Comparison of ENCODE assay signal across 14 cellular contexts in the genomic region with DNA sequence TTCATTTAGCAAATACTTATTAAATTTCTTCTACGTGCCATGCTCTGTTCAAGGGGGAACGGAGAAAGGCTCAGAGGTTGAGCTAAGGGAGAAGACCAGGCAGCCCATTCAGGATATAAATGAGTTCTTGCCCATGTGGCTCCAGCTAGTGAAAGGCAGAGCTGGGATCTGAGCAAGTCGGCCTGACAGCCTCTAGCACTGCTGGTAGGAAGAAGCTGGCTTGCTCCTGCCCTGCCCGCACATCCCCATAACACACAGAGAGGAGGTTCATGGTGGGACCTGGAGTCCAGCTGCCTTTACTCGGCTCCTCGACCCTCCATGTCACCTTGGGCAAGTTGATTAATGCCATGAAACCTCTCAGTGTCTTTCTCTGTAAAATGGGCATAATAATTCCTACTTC. TPM values are rescaled to one million over a fixed set of nuclear protein-coding genes. Genes with fewer than 3 reads are reported as not detected.
DNase-seq lines count a peak whose midpoint lies in the region; ATAC-seq and TF ChIP-seq lines count a peak whose summit lies in the region.
"Had no signal": no experiment of that assay in that cellular context is flagged by ENCODE, and none has a peak within 500 bp of the region (broad histone marks: within the 10 kb centered on the region; RNA-seq: fewer than 3 reads in every experiment).

No MANE protein-coding gene starts in this region.

- H4K20me1 ChIP-seq in OCI-LY3 (ENCODE audit: insufficient read depth, low read length) = peaks cover 54% of the 10 kb centered on the region

- CTCF ChIA-PET in activated CD4-positive, alpha-beta T cell treated with anti-CD3 and anti-CD28 coated beads, Interleukin-2, amount 10 ng/mL, durations not matched to agents 7 days and 5 days (lab: Charles Lee) = interaction anchor here (1.6 kb wide), 1 partner anchor 24 kb away, joined by 3 read pairs; no protein-coding TSS in a partner anchor

- no peak overlapping the region for H2AFZ ChIP-seq in OCI-LY3 (ENCODE audit: low read depth, low read length)

- peak overlapping the region; percentile 52 for H3K4me3 Mint-ChIP-seq in activated CD4-positive, alpha-beta T cell treated with anti-CD3 and anti-CD28 coated beads, Interleukin-2, amount 10 ng/mL, durations not matched to agents 7 days and 5 days
- H3K4me3 Mint-ChIP-seq in stimulated activated naive CD8-positive, alpha-beta T cell treated with anti-CD3 and anti-CD28 coated beads, Interleukin-15, amount 100 ng/mL, for 72 hours = peak overlapping the region; percentile 7 to 21

- peaks cover 16% of the 10 kb centered on the region for H3K27me3 Mint-ChIP-seq in activated CD4-positive, alpha-beta T cell treated with anti-CD3 and anti-CD28 coated beads, Interleukin-2, amount 10 ng/mL, durations not matched to agents 7 days and 5 days
- peaks cover 8% of the 10 kb centered on the region for H3K27me3 Mint-ChIP-seq in stimulated activated naive CD8-positive, alpha-beta T cell treated with anti-CD3 and anti-CD28 coated beads, Interleukin-15, amount 100 ng/mL, for 72 hours

- ATAC-seq in stimulated activated naive CD8-positive, alpha-beta T cell treated with anti-CD3 and anti-CD28 coated beads, Interleukin-15, amount 100 ng/mL, for 72 hours = no peak
- ATAC-seq in HG03097 (IDR thresholded peaks at IDR 0.05; ENCODE audit: low FRiP score, unreplicated experiment) (no peak), HG03175 (IDR thresholded peaks at IDR 0.05; ENCODE audit: unreplicated experiment) (no peak)
- ATAC-seq: effector memory CD8-positive, alpha-beta T cell had no signal

- H3K9me3 Mint-ChIP-seq in activated CD4-positive, alpha-beta T cell treated with anti-CD3 and anti-CD28 coated beads, Interleukin-2, amount 10 ng/mL, durations not matched to agents 7 days and 5 days = no peaks in the 10 kb centered on the region
- no peaks in the 10 kb centered on the region for H3K9me3 Mint-ChIP-seq in stimulated activated naive CD8-positive, alpha-beta T cell treated with anti-CD3 and anti-CD28 coated beads, Interleukin-15, amount 100 ng/mL, for 72 hours
- H3K9me3 Mint-ChIP-seq: effector memory CD8-positive, alpha-beta T cell had no signal

- H3K36me3 ChIP-seq in OCI-LY3 (replicated peaks; ENCODE audit: low read depth, low read length) (peaks cover 45% of the 10 kb centered on the region), iPS-20b (ENCODE audit: insufficient read depth, low read depth, low read length) (no peaks in the 10 kb centered on the region)

- H3K27ac Mint-ChIP-seq in activated CD4-positive, alpha-beta T cell treated with anti-CD3 and anti-CD28 coated beads, Interleukin-2, amount 10 ng/mL, durations not matched to agents 7 days and 5 days = no peak overlapping the region
- H3K27ac Mint-ChIP-seq in stimulated activated naive CD8-positive, alpha-beta T cell treated with anti-CD3 and anti-CD28 coated beads, Interleukin-15, amount 100 ng/mL, for 72 hours = no peak overlapping the region
- H3K27ac Mint-ChIP-seq: effector memory CD8-positive, alpha-beta T cell had no signal

- peaks cover 50% of the 10 kb centered on the region for H3K4me1 ChIP-seq in OCI-LY3 (ENCODE audit: low read length)
- peaks cover 16% of the 10 kb centered on the region; the same call in 1 of the 2 replicates for H3K4me1 ChIP-seq in iPS-20b (ENCODE audit: insufficient read depth, low read length)

- H3K9ac ChIP-seq in OCI-LY3 (ENCODE audit: low read length) (peak overlapping the region; percentile 98), iPS-20b (ENCODE audit: low read depth, low read length) (no peak overlapping the region)

- peak overlapping the region; percentile 98 for H3K4me2 ChIP-seq in OCI-LY3 (ENCODE audit: low read length)

- H3K27me3 ChIP-seq in OCI-LY3 (ENCODE audit: low read depth, low read length) = no peaks in the 10 kb centered on the region
- H3K27me3 ChIP-seq in iPS-20b (ENCODE audit: insufficient read depth, low read length) = peaks cover 38% of the 10 kb centered on the region

- H3K4me1 Mint-ChIP-seq in activated CD4-positive, alpha-beta T cell treated with anti-CD3 and anti-CD28 coated beads, Interleukin-2, amount 10 ng/mL, durations not matched to agents 7 days and 5 days = peaks cover 29% of the 10 kb centered on the region
- peaks cover 34% of the 10 kb centered on the region for H3K4me1 Mint-ChIP-seq in stimulated activated naive CD8-positive, alpha-beta T cell treated with anti-CD3 and anti-CD28 coated beads, Interleukin-15, amount 100 ng/mL, for 72 hours

- H3K9me3 ChIP-seq in OCI-LY3 (ENCODE audit: insufficient read depth, low read length) (no peaks in the 10 kb centered on the region), iPS-20b (ENCODE audit: insufficient read depth, low read depth, low read length) (no peaks in the 10 kb centered on the region)

- no peak for DNase-seq in activated CD4-positive, alpha-beta T cell treated with anti-CD3 and anti-CD28 coated beads, Interleukin-2, amount 10 ng/mL, durations not matched to agents 7 days and 5 days
- DNase-seq in activated CD4-positive, alpha-beta T cell treated with anti-CD3 and anti-CD28 coated beads, Interleukin-2, amount 50 U/mL, for 48 hours = no peak
- no peak for DNase-seq in stimulated activated naive CD8-positive, alpha-beta T cell treated with anti-CD3 and anti-CD28 coated beads, Interleukin-15, amount 100 ng/mL, for 72 hours
- DNase-seq in COR-L47 (lab: John Stamatoyannopoulos, UW) = no peak
- DNase-seq: activated CD4-positive, CD25-positive, alpha-beta regulatory T cell; effector memory CD8-positive, alpha-beta T cell; NCI-H226; stimulated activated CD4-positive, alpha-beta T cell treated with anti-CD3 and anti-CD28 coated beads, Interleukin-4, amount 100 ng/mL, for 4 hours had no signal

- H3K79me2 ChIP-seq in OCI-LY3 (ENCODE audit: low read length) = peaks cover 68% of the 10 kb centered on the region

- POLR2A ChIA-PET in activated CD4-positive, alpha-beta T cell treated with anti-CD3 and anti-CD28 coated beads, Interleukin-2, amount 10 ng/mL, durations not matched to agents 7 days and 5 days (lab: Charles Lee) = no interaction called here

- H3K36me3 Mint-ChIP-seq in activated CD4-positive, alpha-beta T cell treated with anti-CD3 and anti-CD28 coated beads, Interleukin-2, amount 10 ng/mL, durations not matched to agents 7 days and 5 days (ENCODE audit: low read depth) = no peaks in the 10 kb centered on the region

- no peak for TF ChIP-seq CTCF in OCI-LY3 (IDR thresholded peaks at IDR 0.05; ENCODE audit: low read depth, low read length)

- H3K4me3 ChIP-seq in OCI-LY3 (ENCODE audit: low read length) (peak overlapping the region; percentile 91), iPS-20b (ENCODE audit: low read length) (peak overlapping the region; percentile 62; the same call in 1 of the 2 replicates)

- H3K27ac ChIP-seq in OCI-LY3 (ENCODE audit: low read length) (peak overlapping the region; percentile 96), iPS-20b (ENCODE audit: low read length) (no peak overlapping the region)

RNA-seq across cellular contexts. Expression of a gene that starts 2.0 kb away (rescaled TPM):
- 1 to 10 TPM; 4.0 to 4.2 TPM for total RNA-seq in activated CD4-positive, alpha-beta T cell treated with anti-CD3 and anti-CD28 coated beads, Interleukin-2, amount 10 ng/mL, durations not matched to agents 7 days and 5 days
- total RNA-seq: A673 had no signal

RNA-seq across cellular contexts. Expression of a gene that starts 21.5 kb away (rescaled TPM):
- 100 to 1,000 TPM; 368 to 402 TPM for total RNA-seq in activated CD4-positive, alpha-beta T cell treated with anti-CD3 and anti-CD28 coated beads, Interleukin-2, amount 10 ng/mL, durations not matched to agents 7 days and 5 days
- total RNA-seq: A673, H4 had no signal

RNA-seq across cellular contexts. Expression of a gene that starts 25.8 kb away (rescaled TPM):
- total RNA-seq in activated CD4-positive, alpha-beta T cell treated with anti-CD3 and anti-CD28 coated beads, Interleukin-2, amount 10 ng/mL, durations not matched to agents 7 days and 5 days = under 1 TPM; 0.40 to 0.47 TPM

RNA-seq across cellular contexts. Expression of a gene that starts 36.1 kb away (rescaled TPM):
- 100 to 1,000 TPM; 114 to 119 TPM for total RNA-seq in activated CD4-positive, alpha-beta T cell treated with anti-CD3 and anti-CD28 coated beads, Interleukin-2, amount 10 ng/mL, durations not matched to agents 7 days and 5 days

RNA-seq across cellular contexts. Expression of a gene that starts 43.6 kb away (rescaled TPM):
- 100 to 1,000 TPM; 125 to 128 TPM for total RNA-seq in activated CD4-positive, alpha-beta T cell treated with anti-CD3 and anti-CD28 coated beads, Interleukin-2, amount 10 ng/mL, durations not matched to agents 7 days and 5 days
